Comparison of ENCODE assay signal across 1 cellular context in genomic region chr5:134851307-134851923, GRCh38.
TF ChIP-seq lines count a peak whose summit lies in the region.

No MANE protein-coding gene starts in this region.

TF ChIP-seq in GM12878, 131 proteins besides CTCF, POLR2A, EP300 and RAD21:
- TF ChIP-seq CBFB (IDR thresholded peaks at IDR 0.05; ENCODE audit: low read depth) (peak; percentile 36; the same call in 1 of the 2 replicates), PBX3 (IDR thresholded peaks at IDR 0.05; ENCODE audit: insufficient replicate concordance, low read depth, low read length) (no peak), RUNX3 (IDR thresholded peaks at IDR 0.05; ENCODE audit: low read length) (peak; percentile 60), E2F8 (IDR thresholded peaks at IDR 0.05; ENCODE audit: low read depth, partially characterized antibody) (peak; percentile 19), ZNF207 (IDR thresholded peaks at IDR 0.05; ENCODE audit: borderline replicate concordance) (no peak), MEF2B (IDR thresholded peaks at IDR 0.05; ENCODE audit: partially characterized antibody, poor library complexity, severe bottlenecking) (peak; percentile 66), SMC3 (IDR thresholded peaks at IDR 0.05; ENCODE audit: borderline replicate concordance, low read length) (peak; percentile 30; the same call in 1 of the 2 replicates), PKNOX1 (IDR thresholded peaks at IDR 0.05) (peak; percentile 19; the same call in 1 of the 2 replicates), NR2C1 (IDR thresholded peaks at IDR 0.05) (no peak), MTA2 (IDR thresholded peaks at IDR 0.05; ENCODE audit: low read depth) (no peak), SMARCA5 (IDR thresholded peaks at IDR 0.05) (0 out of 2 replicates have a peak, but pooled peaks have one; percentile 27)
TF ChIP-seq in GM12878: peak in this region for 7.
